ENCODE assay signal across 11 cellular contexts in the genomic region with DNA sequence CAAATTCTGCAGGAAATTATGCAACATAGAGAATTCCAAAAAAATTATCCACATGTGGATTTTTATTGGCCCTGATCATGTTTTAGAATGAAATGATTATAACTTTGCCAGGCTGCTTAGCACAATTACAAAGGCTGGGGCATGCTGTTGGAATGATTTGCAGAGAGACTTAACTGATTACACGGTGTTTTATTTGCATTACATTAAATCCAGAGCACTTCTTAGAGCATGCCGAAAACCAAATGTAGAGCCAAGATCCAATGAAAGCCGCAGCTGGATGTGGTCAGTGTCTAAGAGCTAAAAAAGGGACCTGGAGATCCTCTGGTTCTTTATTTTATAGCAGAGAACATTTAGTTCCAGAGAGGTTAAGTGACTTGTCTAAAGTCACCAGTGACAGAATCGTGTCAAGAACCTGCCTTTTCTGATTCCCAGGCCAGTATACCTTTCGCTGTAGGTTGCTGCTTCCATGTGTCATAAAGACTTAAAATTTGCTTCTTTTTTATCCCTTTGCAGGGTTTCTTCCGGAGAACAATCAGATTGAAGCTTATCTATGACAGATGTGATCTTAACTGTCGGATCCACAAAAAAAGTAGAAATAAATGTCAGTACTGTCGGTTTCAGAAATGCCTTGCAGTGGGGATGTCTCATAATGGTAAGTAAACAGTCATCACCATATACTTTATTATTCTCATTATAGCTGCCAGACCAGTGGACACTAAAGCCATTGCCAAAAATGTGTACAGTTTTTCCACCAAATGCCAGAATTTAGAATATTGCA.
"Had no signal": no experiment of that assay in that cellular context is flagged by ENCODE, and none has a peak within 500 bp of the region (broad histone marks: within the 10 kb centered on the region; RNA-seq: fewer than 3 reads in every experiment).

No MANE protein-coding gene starts in this region.

- H3K4me1 ChIP-seq: prostate gland had no signal

- H3K36me3 ChIP-seq: prostate gland, right lobe of liver had no signal

- DNase-seq: activated CD8-positive, alpha-beta memory T cell treated with anti-CD3 and anti-CD28 coated beads, Interleukin-2, amount 50 U/mL, for 4 hours; activated CD8-positive, alpha-beta T cell treated with anti-CD3 and anti-CD28 coated beads for 36 hours; activated gamma-delta T cell treated with Interleukin-2 at 50 U/mL for 16 hours; activated naive CD8-positive, alpha-beta T cell treated with anti-CD3 and anti-CD28 coated beads for 36 hours; activated T-cell treated with anti-CD3 and anti-CD28 coated beads, Interleukin-2, amount 50 U/mL, for 72 hours; anterior cingulate cortex; immature natural killer cell; right lobe of liver; stimulated activated naive CD8-positive, alpha-beta T cell treated with anti-CD3 and anti-CD28 coated beads, Interleukin-15, Interleukin-2, amounts not matched to agents 100 U/mL and 50 U/mL, for 24 hours had no signal

- H3K27ac ChIP-seq: prostate gland, right lobe of liver had no signal

- H3K27me3 ChIP-seq: right lobe of liver had no signal

- ATAC-seq: activated CD8-positive, alpha-beta T cell treated with anti-CD3 and anti-CD28 coated beads for 36 hours; activated T-cell treated with anti-CD3 and anti-CD28 coated beads, Interleukin-2, amount 50 U/mL, for 72 hours; right lobe of liver; stimulated activated naive CD8-positive, alpha-beta T cell treated with anti-CD3 and anti-CD28 coated beads, Interleukin-15, Interleukin-2, amounts not matched to agents 100 U/mL and 50 U/mL, for 24 hours had no signal

- H3K9me3 ChIP-seq: prostate gland, right lobe of liver had no signal

- H3K4me3 ChIP-seq: lung, prostate gland, right lobe of liver had no signal
